Comparison of ENCODE assay signal across 15 cellular contexts in the genomic region with DNA sequence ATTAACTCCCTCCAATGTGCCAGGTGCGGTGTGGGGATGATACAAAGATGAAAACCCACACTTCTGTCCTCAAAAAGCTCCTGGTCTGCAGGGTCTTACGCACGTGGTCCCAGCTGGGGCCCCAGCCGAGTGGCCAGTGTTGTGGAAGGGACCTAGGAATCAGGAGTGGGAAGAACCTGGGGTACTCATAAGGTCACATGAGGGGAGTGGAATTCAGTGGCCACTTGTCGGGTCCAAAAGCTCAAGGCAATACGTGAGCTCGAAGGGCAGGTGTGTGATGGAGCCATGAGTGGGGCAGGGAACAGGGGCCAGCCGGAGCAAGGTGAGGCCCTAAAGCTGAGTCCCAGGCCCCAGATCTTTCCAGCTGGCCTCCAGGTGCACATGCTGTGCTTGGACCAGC.
DNase-seq lines count a peak whose midpoint lies in the region; ATAC-seq and TF ChIP-seq lines count a peak whose summit lies in the region.
"Had no signal": no experiment of that assay in that cellular context is flagged by ENCODE, and none has a peak within 500 bp of the region (broad histone marks: within the 10 kb centered on the region; RNA-seq: fewer than 3 reads in every experiment).

No MANE protein-coding gene starts in this region.

- H2AFZ ChIP-seq in neuronal stem cell (ENCODE audit: low read length) = no peak overlapping the region

- H3K27ac ChIP-seq in right cardiac atrium (ENCODE audit: low read length) (no peak overlapping the region), neuronal stem cell (replicated peaks; ENCODE audit: low read length) (no peak overlapping the region)
- H3K27ac ChIP-seq: A549, C4-2B, HL-60 had no signal

- no peak overlapping the region for H4K8ac ChIP-seq in neuronal stem cell (ENCODE audit: low read depth, low read length)

- H3K27me3 ChIP-seq in right cardiac atrium (ENCODE audit: control insufficient read depth, insufficient read depth) = no peaks in the 10 kb centered on the region
- H3K27me3 ChIP-seq in neuronal stem cell (ENCODE audit: control insufficient read depth in 3 of 3, insufficient read depth in 3 of 3, low read depth in 1 of 3, low read length in 3 of 3) = no peaks in the 10 kb centered on the region
- H3K27me3 ChIP-seq: BE2C had no signal

- peaks cover 10% of the 10 kb centered on the region for H3K36me3 Mint-ChIP-seq in glutamatergic neuron (ENCODE audit: unreplicated experiment)

- peak overlapping the region; percentile 72 for H2AK5ac ChIP-seq in neuronal stem cell (ENCODE audit: low read depth, low read length)

- no peak overlapping the region for H2BK12ac ChIP-seq in neuronal stem cell (ENCODE audit: low read length)

- H3K27me3 Mint-ChIP-seq in glutamatergic neuron (ENCODE audit: unreplicated experiment) = peaks cover 7% of the 10 kb centered on the region
- H3K27me3 Mint-ChIP-seq: CD4-positive, alpha-beta memory T cell had no signal

- H2BK5ac ChIP-seq in neuronal stem cell (ENCODE audit: low read length) = peak overlapping the region; percentile 70

- H3K23ac ChIP-seq in neuronal stem cell (ENCODE audit: low read depth, low read length, poor library complexity) = no peak overlapping the region

- no peaks in the 10 kb centered on the region for H3K36me3 ChIP-seq in neuronal stem cell (replicated peaks in 1 of 2; ENCODE audit: control insufficient read depth in 2 of 2, insufficient read depth in 2 of 2, low read length in 2 of 2)
- H3K36me3 ChIP-seq: BE2C, HAP-1 had no signal

- H2BK120ac ChIP-seq in neuronal stem cell (ENCODE audit: low read depth, low read length) = peak overlapping the region; percentile 77

- no peaks in the 10 kb centered on the region for H3K79me1 ChIP-seq in neuronal stem cell (ENCODE audit: low read depth, low read length)

- WGBS in right cardiac atrium = 92% methylated on average over 8 of the region's 8 CpGs
- no CpG with 5 or more reads among the region's 8 CpGs for WGBS in neuronal stem cell (ENCODE audit: extremely low coverage in 2 of 2, insufficient read length in 2 of 2, insufficient replicate concordance in 1 of 2), 2 donors

- no peak overlapping the region for H3K4ac ChIP-seq in neuronal stem cell (ENCODE audit: low read length)

- H3K9ac ChIP-seq in neuronal stem cell (ENCODE audit: low read depth, low read length, poor library complexity) = no peak overlapping the region

- TF ChIP-seq CTCF in glutamatergic neuron (IDR thresholded peaks at IDR 0.05; ENCODE audit: partially characterized antibody, unreplicated experiment) (no peak), GM13976 (IDR thresholded peaks at IDR 0.05; ENCODE audit: borderline replicate concordance, control extremely low read depth, extremely low read depth, insufficient read depth, missing control alignments) (no peak)

- H3K4me3 Mint-ChIP-seq in glutamatergic neuron (ENCODE audit: unreplicated experiment) = no peak overlapping the region
- H3K4me3 Mint-ChIP-seq: CD4-positive, alpha-beta memory T cell had no signal

- H3K14ac ChIP-seq in neuronal stem cell (ENCODE audit: low read length) = peak overlapping the region; percentile 72

- no peak for ATAC-seq in right cardiac atrium
- no peak for ATAC-seq in HG02571 (IDR thresholded peaks at IDR 0.05; ENCODE audit: unreplicated experiment)
- ATAC-seq: A549, GM12878 had no signal

- intact Hi-C loops in cardiac septum (cut with DNase I) (no loop called here), right cardiac atrium (cut with DNase I) (no loop called here)

- peak overlapping the region; percentile 22 for H3K27ac Mint-ChIP-seq in glutamatergic neuron (ENCODE audit: unreplicated experiment)
- H3K27ac Mint-ChIP-seq: CD4-positive, alpha-beta memory T cell had no signal

- DNase-seq in cardiac septum (ENCODE audit: low spot score) (peak; percentile 43), right cardiac atrium (no peak), glutamatergic neuron (no peak), neuronal stem cell (ENCODE audit: low spot score) (no peak), GM13976 (ENCODE audit: low spot score) (no peak)
- DNase-seq: BE2C; CD4-positive, alpha-beta memory T cell; DMS79; GOT3 had no signal

- peaks cover 16% of the 10 kb centered on the region for H3K4me1 Mint-ChIP-seq in glutamatergic neuron (ENCODE audit: low read depth, unreplicated experiment)
- H3K4me1 Mint-ChIP-seq: CD4-positive, alpha-beta memory T cell had no signal

- in situ Hi-C loops in GM13976 (cut with MboI; ENCODE audit: low sequenced_read_pairs, unreplicated experiment) = no loop called here

- H3K9me3 ChIP-seq in right cardiac atrium (ENCODE audit: control insufficient read depth, low read length) = no peaks in the 10 kb centered on the region
- H3K9me3 ChIP-seq in neuronal stem cell (replicated peaks in 1 of 2; ENCODE audit: control insufficient read depth in 2 of 2, insufficient read depth in 1 of 2, low read depth in 1 of 2, low read length in 2 of 2) = peaks cover 0 to 1% of the 10 kb centered on the region in 2 donors
- H3K9me3 ChIP-seq: BE2C, HAP-1 had no signal

- peak overlapping the region; percentile 73 for H2BK15ac ChIP-seq in neuronal stem cell (ENCODE audit: low read length)

- H4K91ac ChIP-seq in neuronal stem cell (ENCODE audit: low read depth, low read length, poor library complexity) = no peak overlapping the region

- H3K4me3 ChIP-seq in right cardiac atrium (ENCODE audit: low read length) = no peak overlapping the region
- no peak overlapping the region for H3K4me3 ChIP-seq in neuronal stem cell (ENCODE audit: low read length in 2 of 2)
- H3K4me3 ChIP-seq: A549, GM12878, HAP-1 had no signal

- H3K9me3 Mint-ChIP-seq in glutamatergic neuron (ENCODE audit: unreplicated experiment) = no peaks in the 10 kb centered on the region

- H3K4me2 ChIP-seq in neuronal stem cell (ENCODE audit: insufficient read depth, low read length, poor library complexity, severe bottlenecking) = no peak overlapping the region
- H3K4me2 ChIP-seq: A549 had no signal

- H3K4me1 ChIP-seq in right cardiac atrium (ENCODE audit: control insufficient read depth, insufficient read depth, low read length) (no peaks in the 10 kb centered on the region), neuronal stem cell (ENCODE audit: control insufficient read depth in 2 of 2, insufficient read depth in 1 of 2, low read depth in 1 of 2, low read length in 2 of 2) (peaks cover 0 to 14% of the 10 kb centered on the region in 2 donors)
- H3K4me1 ChIP-seq: A549, HAP-1 had no signal

- peak overlapping the region; percentile 85 for H3K18ac ChIP-seq in neuronal stem cell (ENCODE audit: low read length)
